In genomic region chr17:45060382-45060823, GRCh38 we compare ENCODE assay signal across 1 cellular context.
TF ChIP-seq lines count a peak whose summit lies in the region.

No MANE protein-coding gene starts in this region.

TF ChIP-seq in HepG2, 621 proteins besides CTCF, POLR2A, EP300 and RAD21 (continued from another document and continues in another):
- TF ChIP-seq PRDM10 (CRISPR knock-in tag; IDR thresholded peaks at IDR 0.05; ENCODE audit: low read depth) (no peak), ZNF83 (CRISPR knock-in tag; IDR thresholded peaks at IDR 0.05; ENCODE audit: borderline replicate concordance) (0 out of 2 replicates have a peak, but pooled peaks have one; percentile 51), TEAD2 (CRISPR knock-in tag; IDR thresholded peaks at IDR 0.05) (no peak), ZNF382 (CRISPR knock-in tag; IDR thresholded peaks at IDR 0.05; ENCODE audit: borderline replicate concordance) (no peak), ZNF747 (CRISPR knock-in tag; IDR thresholded peaks at IDR 0.05; ENCODE audit: borderline replicate concordance) (no peak), LRRFIP1 (CRISPR knock-in tag; conservative IDR thresholded peaks at IDR 0.05) (no peak), ZFX (CRISPR knock-in tag; IDR thresholded peaks at IDR 0.05; ENCODE audit: low read depth) (no peak), ZNF232 (CRISPR knock-in tag; IDR thresholded peaks at IDR 0.05; ENCODE audit: borderline replicate concordance) (no peak), ZBTB25 (CRISPR knock-in tag; IDR thresholded peaks at IDR 0.05) (no peak), CHD4 (IDR thresholded peaks at IDR 0.05; ENCODE audit: borderline replicate concordance, low read length) (no peak), ZNF784 (CRISPR knock-in tag; IDR thresholded peaks at IDR 0.05; ENCODE audit: borderline replicate concordance) (no peak), ZNF713 (CRISPR knock-in tag; IDR thresholded peaks at IDR 0.05) (no peak), ZNF547 (CRISPR knock-in tag; IDR thresholded peaks at IDR 0.05) (no peak), ZNF703 (CRISPR knock-in tag; IDR thresholded peaks at IDR 0.05; ENCODE audit: borderline replicate concordance) (no peak), ZNF678 (CRISPR knock-in tag; IDR thresholded peaks at IDR 0.05) (peak; percentile 65; the same call in 1 of the 2 replicates), GPN1 (CRISPR knock-in tag; IDR thresholded peaks at IDR 0.05; ENCODE audit: borderline replicate concordance) (no peak), ZFP82 (CRISPR knock-in tag; IDR thresholded peaks at IDR 0.05; ENCODE audit: borderline replicate concordance) (no peak), SMARCE1 (IDR thresholded peaks at IDR 0.05; ENCODE audit: borderline replicate concordance) (no peak), MTF1 (CRISPR knock-in tag; IDR thresholded peaks at IDR 0.05) (no peak; the same call in 1 of the 2 replicates), NAIF1 (CRISPR knock-in tag; IDR thresholded peaks at IDR 0.05; ENCODE audit: borderline replicate concordance) (no peak), ZSCAN9 (CRISPR knock-in tag; IDR thresholded peaks at IDR 0.05; ENCODE audit: borderline replicate concordance) (no peak), ZBTB3 (CRISPR knock-in tag; IDR thresholded peaks at IDR 0.05; ENCODE audit: borderline replicate concordance, low read depth) (0 out of 2 replicates have a peak, but pooled peaks have one; percentile 88), JDP2 (CRISPR knock-in tag; IDR thresholded peaks at IDR 0.05; ENCODE audit: borderline replicate concordance) (no peak), PLRG1 (conservative IDR thresholded peaks at IDR 0.05) (no peak), ZBTB20 (CRISPR knock-in tag; IDR thresholded peaks at IDR 0.05; ENCODE audit: borderline replicate concordance, low read depth) (no peak), ZNF562 (CRISPR knock-in tag; IDR thresholded peaks at IDR 0.05; ENCODE audit: borderline replicate concordance) (no peak), MNT (IDR thresholded peaks at IDR 0.05) (no peak), ZNF766 (CRISPR knock-in tag; IDR thresholded peaks at IDR 0.05; ENCODE audit: borderline replicate concordance) (no peak; the same call in 1 of the 2 replicates), ZNF143 (CRISPR knock-in tag; IDR thresholded peaks at IDR 0.05) (no peak), TBL1XR1 (IDR thresholded peaks at IDR 0.05; ENCODE audit: borderline replicate concordance, low read length, partially characterized antibody) (no peak), ZNF383 (CRISPR knock-in tag; IDR thresholded peaks at IDR 0.05; ENCODE audit: borderline replicate concordance) (no peak; the same call in 1 of the 2 replicates), SATB2 (CRISPR knock-in tag; IDR thresholded peaks at IDR 0.05) (peak; percentile 94; the same call in 1 of the 2 replicates), ZNF556 (CRISPR knock-in tag; IDR thresholded peaks at IDR 0.05; ENCODE audit: borderline replicate concordance) (peak; percentile 82; the same call in 1 of the 2 replicates), SYNCRIP (IDR thresholded peaks at IDR 0.05; ENCODE audit: insufficient read depth, low read depth, low read length) (no peak), PCBP1 (IDR thresholded peaks at IDR 0.05; ENCODE audit: borderline replicate concordance, low read depth, low read length) (no peak), HNRNPL (IDR thresholded peaks at IDR 0.05; ENCODE audit: low read depth, low read length) (no peak), ZFP91 (CRISPR knock-in tag; IDR thresholded peaks at IDR 0.05; ENCODE audit: borderline replicate concordance) (no peak), CBX1 (IDR thresholded peaks at IDR 0.05; ENCODE audit: low read depth) (no peak), ZNF780A (CRISPR knock-in tag; IDR thresholded peaks at IDR 0.05) (no peak), PAX8 (CRISPR knock-in tag; IDR thresholded peaks at IDR 0.05; ENCODE audit: borderline replicate concordance) (no peak), SAP130 (CRISPR knock-in tag; IDR thresholded peaks at IDR 0.05; ENCODE audit: low read depth) (no peak), POGK (CRISPR knock-in tag; conservative IDR thresholded peaks at IDR 0.05) (no peak), ZZZ3 (CRISPR knock-in tag; IDR thresholded peaks at IDR 0.05; ENCODE audit: borderline replicate concordance) (0 out of 2 replicates have a peak, but pooled peaks have one; percentile 39), FOSL1 (CRISPR knock-in tag; IDR thresholded peaks at IDR 0.05; ENCODE audit: borderline replicate concordance) (no peak), ZNF776 (CRISPR knock-in tag; IDR thresholded peaks at IDR 0.05) (no peak), ZBTB37 (CRISPR knock-in tag; IDR thresholded peaks at IDR 0.05) (no peak), MAF1 (CRISPR knock-in tag; IDR thresholded peaks at IDR 0.05; ENCODE audit: borderline replicate concordance) (no peak), RXRA (CRISPR knock-in tag; IDR thresholded peaks at IDR 0.05) (peak; percentile 79; the same call in 1 of the 2 replicates), ZNF281 (CRISPR knock-in tag; IDR thresholded peaks at IDR 0.05; ENCODE audit: borderline replicate concordance) (no peak), CCAR2 (optimal IDR thresholded peaks at IDR 0.05; ENCODE audit: low read depth, low read length) (no peak), HHEX (CRISPR knock-in tag; IDR thresholded peaks at IDR 0.05) (no peak)
